Comparison of ENCODE assay signal across 18 cellular contexts in the genomic region with DNA sequence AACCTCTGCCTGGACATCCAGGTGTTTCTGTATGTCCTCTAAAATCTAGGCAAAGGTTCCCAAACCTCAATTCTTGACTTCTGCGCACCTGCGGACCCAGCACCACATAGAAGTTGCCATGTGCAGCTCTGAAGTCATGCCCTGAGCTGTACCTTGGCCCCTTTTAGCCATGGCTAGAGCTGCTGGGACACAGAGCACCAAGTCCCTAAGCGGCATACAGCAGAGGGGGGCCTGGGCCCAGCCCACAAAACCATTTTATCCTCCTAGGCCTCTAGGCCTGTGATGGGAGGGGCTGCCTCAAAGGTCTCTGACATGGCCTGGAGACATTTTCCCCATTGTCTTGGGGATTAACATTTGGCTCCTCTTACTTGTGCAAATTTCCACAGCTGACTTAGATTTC.
"Had no signal": no experiment of that assay in that cellular context is flagged by ENCODE, and none has a peak within 500 bp of the region (broad histone marks: within the 10 kb centered on the region; RNA-seq: fewer than 3 reads in every experiment).

No MANE protein-coding gene starts in this region.

- H3K9me3 ChIP-seq: prostate gland had no signal

- H3K4me1 ChIP-seq: foreskin keratinocyte, prostate gland, sigmoid colon had no signal

- H3K4me3 Mint-ChIP-seq: activated CD4-positive, alpha-beta T cell treated with anti-CD3 and anti-CD28 coated beads for 36 hours; nephron progenitor cell had no signal

- DNase-seq: activated CD4-positive, alpha-beta T cell treated with anti-CD3 and anti-CD28 coated beads for 36 hours; activated effector memory CD4-positive, alpha-beta T cell treated with Interleukin-2 at 50 U/mL for 16 hours; foreskin keratinocyte; immature natural killer cell; left cardiac atrium; lower lobe of right lung; nephron progenitor cell; sigmoid colon; stimulated activated CD4-positive, alpha-beta T cell treated with anti-CD3 and anti-CD28 coated beads, Interleukin-12 subunit alpha, Interleukin-12 subunit beta, amount 100 ng/mL, for 4 hours; stimulated activated CD4-positive, alpha-beta T cell treated with anti-CD3 and anti-CD28 coated beads, Interleukin-4, amount 100 ng/mL, for 1 hour; stimulated activated CD8-positive, alpha-beta memory T cell treated with anti-CD3 and anti-CD28 coated beads, Interleukin-4, amount 100 ng/mL, for 48 hours; stimulated activated naive CD8-positive, alpha-beta T cell treated with anti-CD3 and anti-CD28 coated beads, Interleukin-15, Interleukin-2, amounts not matched to agents 100 U/mL and 50 U/mL, for 24 hours; T-cell; T1000; upper lobe of left lung had no signal

- H3K4me3 ChIP-seq: lower lobe of right lung, prostate gland, sigmoid colon, upper lobe of left lung had no signal

- H3K27ac ChIP-seq: foreskin keratinocyte, lower lobe of right lung, prostate gland, sigmoid colon, upper lobe of left lung, VCaP had no signal

- FAIRE-seq: astrocyte had no signal

- H3K27ac Mint-ChIP-seq: nephron progenitor cell had no signal

- H3K27me3 Mint-ChIP-seq: activated CD4-positive, alpha-beta T cell treated with anti-CD3 and anti-CD28 coated beads for 36 hours; T-cell had no signal

- H3K4me1 Mint-ChIP-seq: nephron progenitor cell had no signal

- ATAC-seq: foreskin keratinocyte; left cardiac atrium; lower lobe of right lung; stimulated activated naive CD8-positive, alpha-beta T cell treated with anti-CD3 and anti-CD28 coated beads, Interleukin-15, Interleukin-2, amounts not matched to agents 100 U/mL and 50 U/mL, for 24 hours; T-cell had no signal
